10 cellular contexts compared by ENCODE assay signal in genomic region chr1:202165267-202165941, GRCh38. TPM values are rescaled to one million over a fixed set of nuclear protein-coding genes. Genes with fewer than 3 reads are reported as not detected.
DNase-seq lines count a peak whose midpoint lies in the region; ATAC-seq and TF ChIP-seq lines count a peak whose summit lies in the region.
"Had no signal": no experiment of that assay in that cellular context is flagged by ENCODE, and none has a peak within 500 bp of the region (broad histone marks: within the 10 kb centered on the region; RNA-seq: fewer than 3 reads in every experiment).

No MANE protein-coding gene starts in this region.

- H3K4me2 ChIP-seq in SU-DHL-6 (ENCODE audit: low read depth, low read length, poor library complexity, severe bottlenecking) (peak overlapping the region; percentile 29), mesendoderm (ENCODE audit: low read length) (no peak overlapping the region)

- H2AFZ ChIP-seq in SU-DHL-6 (ENCODE audit: low read depth, low read length, severe bottlenecking) = no peak overlapping the region

- H3F3A ChIP-seq in SU-DHL-6 (ENCODE audit: insufficient read depth) = no peaks in the 10 kb centered on the region; the same call in 1 of the 2 replicates

- no peak for TF ChIP-seq CTCF in SU-DHL-6 (IDR thresholded peaks at IDR 0.05; ENCODE audit: insufficient read depth, low read length, poor library complexity, severe bottlenecking)

- no peaks in the 10 kb centered on the region for H4K20me1 ChIP-seq in SU-DHL-6 (ENCODE audit: low read depth, low read length)

- H4K8ac ChIP-seq in mesendoderm (ENCODE audit: low read depth, low read length) = no peak overlapping the region

- no peak overlapping the region for H3K4ac ChIP-seq in mesendoderm (ENCODE audit: low read depth, low read length)

- no peaks in the 10 kb centered on the region for H3K79me1 ChIP-seq in mesendoderm (ENCODE audit: low read length)

- H4K5ac ChIP-seq in mesendoderm (ENCODE audit: low read length) = no peak overlapping the region

- H2BK5ac ChIP-seq in mesendoderm (ENCODE audit: low read length) = no peak overlapping the region

- no peaks in the 10 kb centered on the region for H3K79me2 ChIP-seq in SU-DHL-6 (ENCODE audit: insufficient read depth, low read length)
- H3K79me2 ChIP-seq in mesendoderm (ENCODE audit: control insufficient read depth, insufficient read depth, low read length) = no peaks in the 10 kb centered on the region

- H3K36me3 ChIP-seq in SU-DHL-6 (ENCODE audit: low read length) (no peaks in the 10 kb centered on the region), mesendoderm (ENCODE audit: control insufficient read depth, insufficient read depth, low read length) (no peaks in the 10 kb centered on the region)

- no peaks in the 10 kb centered on the region for H3K9me3 ChIP-seq in SU-DHL-6 (ENCODE audit: insufficient read depth, low read length)

- no peak overlapping the region; the same call in 1 of the 2 replicates for H3K9ac ChIP-seq in SU-DHL-6 (ENCODE audit: low read length)
- peak overlapping the region; percentile 17 for H3K9ac ChIP-seq in mesendoderm (ENCODE audit: low read length)

- no peak overlapping the region for H3K23ac ChIP-seq in mesendoderm (ENCODE audit: low read length)

- no peak overlapping the region for H2BK120ac ChIP-seq in mesendoderm (ENCODE audit: low read depth, low read length)

- peaks cover 14% of the 10 kb centered on the region for H3K4me1 ChIP-seq in mesendoderm (ENCODE audit: control insufficient read depth, low read depth, low read length)

- ATAC-seq in stimulated activated naive CD8-positive, alpha-beta T cell treated with anti-CD3 and anti-CD28 coated beads, Interleukin-15, Interleukin-2, amounts not matched to agents 100 U/mL and 50 U/mL, for 24 hours = peak; percentile 37
- ATAC-seq in HG03432 (IDR thresholded peaks at IDR 0.05; ENCODE audit: unreplicated experiment) = no peak

- H3K9me2 ChIP-seq in SU-DHL-6 (replicated peaks; ENCODE audit: insufficient read depth, low read length) = no peaks in the 10 kb centered on the region

- H3K18ac ChIP-seq in mesendoderm (ENCODE audit: low read length) = no peak overlapping the region

- no peak overlapping the region for H2AK5ac ChIP-seq in mesendoderm (ENCODE audit: low read length)

- WGBS in mesendoderm (ENCODE audit: extremely low coverage, insufficient coverage, low lambda C conversion rate) = no CpG with 5 or more reads among the region's 20 CpGs

- DNase-seq in activated T-cell treated with anti-CD3 and anti-CD28 coated beads, Interleukin-2, amount 50 U/mL, for 1 hour = peak; percentile 48
- no peak for DNase-seq in mesendoderm
- peak; percentile 81 for DNase-seq in stimulated activated naive CD8-positive, alpha-beta T cell treated with anti-CD3 and anti-CD28 coated beads, Interleukin-15, Interleukin-2, amounts not matched to agents 100 U/mL and 50 U/mL, for 24 hours
- no peak for DNase-seq in DMS79 treated with DMSO at 0.1 percent for 48 hours (lab: John Stamatoyannopoulos, UW)
- no peak for DNase-seq in NCI-H69 (lab: John Stamatoyannopoulos, UW)
- DNase-seq: MM.1S, trophoblast cell had no signal

- H3K27me3 ChIP-seq in SU-DHL-6 (ENCODE audit: low read length) (no peaks in the 10 kb centered on the region), mesendoderm (ENCODE audit: insufficient read depth, low read length, poor library complexity) (no peaks in the 10 kb centered on the region)

- no peak overlapping the region for H2BK15ac ChIP-seq in mesendoderm (replicated peaks; ENCODE audit: low read depth)

- H3K56ac ChIP-seq in mesendoderm (ENCODE audit: low read length) = peak overlapping the region; percentile 31

- H3K27ac ChIP-seq in SU-DHL-6 (ENCODE audit: low read depth, low read length) (no peak overlapping the region), mesendoderm (ENCODE audit: low read depth, low read length) (no peak overlapping the region)

- H3K4me3 ChIP-seq in SU-DHL-6 (ENCODE audit: insufficient read depth, low read length, poor library complexity, severe bottlenecking) (no peak overlapping the region), mesendoderm (ENCODE audit: low read length) (no peak overlapping the region)

RNA-seq across cellular contexts. Expression of gene PTPN7, which starts 5.0 kb away (rescaled TPM):
- polyA plus RNA-seq in mesendoderm (2013, experiment 1 of 2) = 0.65 TPM
- polyA plus RNA-seq in mesendoderm (2013, experiment 2 of 2) = 0.49 TPM

RNA-seq across cellular contexts. Expression of gene ARL8A, which starts 20.9 kb away (rescaled TPM):
- 32.9 TPM for polyA plus RNA-seq in mesendoderm (2013, experiment 1 of 2)
- polyA plus RNA-seq in mesendoderm (2013, experiment 2 of 2) = 31.1 TPM

RNA-seq across cellular contexts. Expression of gene LGR6, which starts 28.2 kb away (rescaled TPM):
- 0.51 TPM for polyA plus RNA-seq in mesendoderm (2013, experiment 1 of 2)
- polyA plus RNA-seq in mesendoderm (2013, experiment 2 of 2) = 0.57 TPM
- polyA plus RNA-seq: endothelial cell of umbilical vein had no signal

RNA-seq across cellular contexts. Expression of gene GPR37L1, which starts 42.7 kb away (rescaled TPM):
- polyA plus RNA-seq in mesendoderm (2013, experiment 1 of 2) = 0.01 TPM
- 0.03 TPM for polyA plus RNA-seq in mesendoderm (2013, experiment 2 of 2)
- polyA plus RNA-seq: endothelial cell of umbilical vein had no signal

Comparison
In these comparisons a context has a peak if more than half of its experiments do, and no peak if none do; other contexts are left out.
1. DNase-seq: peak in activated T-cell treated with anti-CD3 and anti-CD28 coated beads, Interleukin-2, amount 50 U/mL, for 1 hour (single experiment) and stimulated activated naive CD8-positive, alpha-beta T cell treated with anti-CD3 and anti-CD28 coated beads, Interleukin-15, Interleukin-2, amounts not matched to agents 100 U/mL and 50 U/mL, for 24 hours (single experiment); none in mesendoderm (single experiment), DMS79 treated with DMSO at 0.1 percent for 48 hours (single experiment) and NCI-H69 (single experiment).